Comparison of ENCODE assay signal across 18 cellular contexts in the genomic region with DNA sequence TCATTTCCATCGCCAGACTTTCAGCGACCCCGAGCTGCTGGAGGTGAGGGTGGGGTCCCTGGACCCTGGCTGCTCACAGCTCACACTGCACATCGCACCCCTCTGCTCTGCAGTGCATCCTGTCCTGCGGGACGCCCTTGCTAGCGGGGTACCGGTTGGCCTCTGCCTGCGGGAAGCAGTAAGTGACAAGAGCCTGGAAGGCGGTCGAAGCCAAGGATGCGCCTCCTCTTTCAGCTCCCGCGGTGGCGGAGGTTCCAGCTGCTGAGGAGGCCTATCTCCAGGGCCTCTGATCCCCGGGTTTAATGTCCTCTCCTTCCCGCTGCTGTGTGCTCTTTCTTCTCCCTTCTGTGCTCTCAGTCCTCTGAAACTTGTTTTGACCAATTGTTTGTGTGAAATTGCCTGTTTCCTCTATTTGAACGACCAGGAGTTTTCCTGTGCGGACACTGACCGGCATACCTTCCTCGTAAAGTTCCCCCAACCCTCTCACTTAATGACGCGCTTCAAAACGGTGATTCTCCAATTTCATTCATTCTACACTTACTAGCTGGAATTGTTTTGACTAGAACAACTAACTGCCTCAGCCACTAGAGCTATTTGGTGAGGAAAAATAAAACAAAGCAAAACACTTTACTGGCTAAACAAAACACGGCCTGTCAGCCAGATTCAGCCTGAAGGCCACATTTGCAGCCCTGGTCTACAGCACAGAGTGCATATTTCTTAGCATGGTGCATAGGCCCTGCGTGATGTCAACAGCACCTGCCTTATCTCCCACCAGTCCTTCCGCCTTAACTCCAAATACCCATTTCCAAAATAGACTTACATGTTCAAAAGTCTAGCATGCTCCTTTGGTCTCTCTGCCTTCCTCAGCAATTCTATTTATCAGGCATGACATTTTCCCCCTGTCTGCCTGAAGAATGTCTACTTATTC. TPM values are rescaled to one million over a fixed set of nuclear protein-coding genes. Genes with fewer than 3 reads are reported as not detected.
DNase-seq lines count a peak whose midpoint lies in the region; ATAC-seq, FAIRE-seq and TF ChIP-seq lines count a peak whose summit lies in the region.
"Had no signal": no experiment of that assay in that cellular context is flagged by ENCODE, and none has a peak within 500 bp of the region (broad histone marks: within the 10 kb centered on the region; RNA-seq: fewer than 3 reads in every experiment).

No MANE protein-coding gene starts in this region.

- WGBS in K562 (ENCODE audit: insufficient coverage, low coverage, missing lambda C conversion rate) = 10% methylated on average over 25 of the region's 27 CpGs

- H3K4me2 ChIP-seq in K562 (ENCODE audit: insufficient read depth, low read length) = no peak overlapping the region
- no peak overlapping the region for H3K4me2 ChIP-seq in OCI-LY7 (ENCODE audit: low read length)

- H3K27ac ChIP-seq in K562 (ENCODE audit: extremely low read depth, low read depth, low read length) (no peak overlapping the region; the same call in 2 of the 3 replicates), kidney (ENCODE audit: low read depth in 2 of 2, low read length in 2 of 2) (no peak overlapping the region), OCI-LY7 (ENCODE audit: low read depth, low read length, poor library complexity, severe bottlenecking) (no peak overlapping the region)
- H3K27ac ChIP-seq: Peyer's patch had no signal

- H4K20me1 ChIP-seq in K562 (replicated peaks; ENCODE audit: control insufficient read depth, insufficient read depth, low read length) = no peaks in the 10 kb centered on the region
- no peaks in the 10 kb centered on the region for H4K20me1 ChIP-seq in OCI-LY7 (ENCODE audit: insufficient read depth, low read length)

- no peaks in the 10 kb centered on the region for H3K9me3 Mint-ChIP-seq in osteocyte (ENCODE audit: unreplicated experiment)

- H3K4me3 Mint-ChIP-seq in osteocyte (ENCODE audit: unreplicated experiment) = no peak overlapping the region

- POLR2A ChIA-PET in K562 (lab: Yijun Ruan, JAX) (no interaction called here), OCI-LY7 (lab: Charles Lee) (no interaction called here)

- FAIRE-seq in K562 (lab: Jason Lieb, UNC) (no peak), kidney (lab: Jason Lieb, UNC) (no peak)
- FAIRE-seq: D721Med had no signal

- H3K27me3 ChIP-seq in K562 (ENCODE audit: control insufficient read depth in 2 of 2, insufficient read depth in 2 of 2, low read length in 2 of 2) = peaks cover 6 to 10% of the 10 kb centered on the region in 2 experiments; a peak in 4 of 5 replicates
- H3K27me3 ChIP-seq: BE2C, Peyer's patch had no signal

- H3K36me3 Mint-ChIP-seq in osteocyte (ENCODE audit: unreplicated experiment) = no peaks in the 10 kb centered on the region
- H3K36me3 Mint-ChIP-seq: CD4-positive, alpha-beta memory T cell had no signal

- intact Hi-C loops in K562 (cut with micrococcal nuclease) = no loop called here
- intact Hi-C loops in kidney (cut with DNase I) = no loop called here
- intact Hi-C loops in OCI-LY7 (cut with micrococcal nuclease; ENCODE audit: unreplicated experiment) = no loop called here

- no peak for TF ChIP-seq EP300 in K562 (IDR thresholded peaks at IDR 0.05; ENCODE audit: low read length)

- no peaks in the 10 kb centered on the region for H3K4me1 ChIP-seq in K562 (replicated peaks in 1 of 2; ENCODE audit: control insufficient read depth in 2 of 2, insufficient read depth in 2 of 2, low read length in 2 of 2)
- H3K4me1 ChIP-seq in kidney (ENCODE audit: control insufficient read depth in 1 of 2, insufficient read depth in 1 of 2, low read depth in 1 of 2, low read length in 2 of 2) = no peaks in the 10 kb centered on the region
- H3K4me1 ChIP-seq in OCI-LY7 (ENCODE audit: insufficient read depth, low read length, poor library complexity, severe bottlenecking) = no peaks in the 10 kb centered on the region
- H3K4me1 ChIP-seq: BE2C, HAP-1, Peyer's patch had no signal

- H3K9me3 ChIP-seq in K562 (replicated peaks; ENCODE audit: control insufficient read depth, insufficient read depth, low read depth, low read length) = no peaks in the 10 kb centered on the region
- no peaks in the 10 kb centered on the region for H3K9me3 ChIP-seq in kidney (ENCODE audit: control insufficient read depth in 1 of 2, low read length in 2 of 2)
- no peaks in the 10 kb centered on the region for H3K9me3 ChIP-seq in OCI-LY7 (ENCODE audit: low read length)
- H3K9me3 ChIP-seq: BE2C, HAP-1, Peyer's patch had no signal

- H3K36me3 ChIP-seq in K562 (ENCODE audit: control insufficient read depth, insufficient read depth, low read length) = no peaks in the 10 kb centered on the region
- no peaks in the 10 kb centered on the region for H3K36me3 ChIP-seq in kidney (ENCODE audit: control insufficient read depth in 1 of 2, insufficient read depth in 2 of 2, low read length in 2 of 2)
- H3K36me3 ChIP-seq in OCI-LY7 (ENCODE audit: insufficient read depth, low read length) = no peaks in the 10 kb centered on the region
- H3K36me3 ChIP-seq: BE2C, HAP-1, Peyer's patch had no signal

- ATAC-seq in K562 (peak; percentile 53), GM18505 (IDR thresholded peaks at IDR 0.05; ENCODE audit: unreplicated experiment) (no peak)

- H3K4me1 Mint-ChIP-seq in osteocyte (ENCODE audit: unreplicated experiment) = no peaks in the 10 kb centered on the region

- TF ChIP-seq CTCF in K562 (IDR thresholded peaks at IDR 0.05 in 2 of 3, conservative IDR thresholded peaks at IDR 0.05 in 1 of 3; ENCODE audit: insufficient read depth in 2 of 3, low read depth in 1 of 3, low read length in 3 of 3) (no peak), kidney (IDR thresholded peaks at IDR 0.05; ENCODE audit: borderline replicate concordance, extremely low read depth, insufficient read depth) (no peak), OCI-LY7 (conservative IDR thresholded peaks at IDR 0.05; ENCODE audit: low read length) (no peak), osteocyte (IDR thresholded peaks at IDR 0.05) (no peak)

- no peaks in the 10 kb centered on the region for H3K9me2 ChIP-seq in OCI-LY7 (ENCODE audit: insufficient read depth, low read length)

- no peaks in the 10 kb centered on the region for H3K9me1 ChIP-seq in K562 (ENCODE audit: control insufficient read depth, insufficient read depth, low read length)

- BruUV-seq in K562 (replicated peaks; lab: Mats Ljungman, UMichigan) (no TSS peak), OCI-LY7 (replicated peaks; lab: Mats Ljungman, UMichigan) (no TSS peak)

- no peak for TF ChIP-seq RAD21 in K562 (CRISPR knock-in tag; conservative IDR thresholded peaks at IDR 0.05 in 1 of 2, IDR thresholded peaks at IDR 0.05 in 1 of 2)

- H3K4me3 ChIP-seq in K562 (no peak overlapping the region), kidney (ENCODE audit: low read length in 2 of 2) (no peak overlapping the region), OCI-LY7 (ENCODE audit: low read depth, low read length, poor library complexity, severe bottlenecking) (no peak overlapping the region)
- H3K4me3 ChIP-seq: HAP-1, Peyer's patch had no signal

- DNase-seq in GM03348 (ENCODE audit: low spot score) (peak; percentile 11), K562 (ENCODE audit: extremely low read depth in 1 of 4, low spot score in 3 of 4) (no peak), kidney (peak; percentile 63), pons (ENCODE audit: low spot score) (peak; percentile 6), SKM-1 treated with dmso at 0.1 percent for 144 hours (lab: John Stamatoyannopoulos, UW; ENCODE audit: unreplicated experiment) (no peak), OCI-LY7 (ENCODE audit: low spot score) (no peak), osteocyte (ENCODE audit: extremely low spot score, unreplicated experiment) (no peak)
- DNase-seq: BE2C; CD4-positive, alpha-beta memory T cell; DND-41; Karpas-422; NCI-H187 treated with DMSO at 0.1 percent for 48 hours; NCI-H510A; Peyer's patch; SHP77 treated with DMSO at 0.1 percent for 48 hours had no signal

- H3K27me3 Mint-ChIP-seq in osteocyte (ENCODE audit: unreplicated experiment) = peaks cover 71% of the 10 kb centered on the region

- peak overlapping the region; percentile 12; the same call in 1 of the 2 replicates for H2AFZ ChIP-seq in K562 (ENCODE audit: low read depth, low read length)
- H2AFZ ChIP-seq in OCI-LY7 (ENCODE audit: low read length) = no peak overlapping the region

- no peak overlapping the region for H3K27ac Mint-ChIP-seq in osteocyte (ENCODE audit: unreplicated experiment)
- H3K27ac Mint-ChIP-seq: CD4-positive, alpha-beta memory T cell had no signal

- in situ Hi-C loops in K562 (cut with MboI) = no loop called here

- CTCF ChIA-PET in K562 (lab: Yijun Ruan, JAX; ENCODE audit: low intra/inter-chr PET ratio) = no interaction called here
- CTCF ChIA-PET in OCI-LY7 (lab: Charles Lee; ENCODE audit: unreplicated experiment) = no interaction called here

- H3K79me2 ChIP-seq in K562 (ENCODE audit: control insufficient read depth, insufficient read depth, low read length) (no peaks in the 10 kb centered on the region), OCI-LY7 (ENCODE audit: insufficient read depth, low read depth, low read length) (no peaks in the 10 kb centered on the region)

- TF ChIP-seq POLR2A in K562 (conservative IDR thresholded peaks at IDR 0.05) = no peak
- TF ChIP-seq POLR2A in GM18505 (IDR thresholded peaks at IDR 0.05; ENCODE audit: borderline replicate concordance, extremely low read depth, insufficient read depth, insufficient read length) = no peak

- no peak overlapping the region for H3K9ac ChIP-seq in K562 (ENCODE audit: insufficient read depth in 1 of 2, low read depth in 2 of 2, low read length in 2 of 2)
- no peak overlapping the region for H3K9ac ChIP-seq in kidney (ENCODE audit: low read length in 2 of 2)

RNA-seq across cellular contexts. Expression of a gene that starts 28.0 kb away (rescaled TPM):
- total RNA-seq in K562 (2011; cell fraction: chromatin; rRNA removed; ENCODE audit: low replicate concordance) = not detected in 2 replicates
- not detected in 2 replicates for total RNA-seq in K562 (2011; cell fraction: nucleolus; rRNA removed)
- total RNA-seq in K562 (2011; cell fraction: nucleoplasm; rRNA removed) = not detected in 2 replicates
- total RNA-seq in K562 (2014; rRNA removed) (not detected in 2 replicates), K562 (2014; rRNA removed; fragmentation: Illumina TruSeq; extraction: Trizol) (not detected in 2 replicates), K562 (2015; rRNA removed; fragmentation: Illumina TruSeq; extraction: Trizol) (not detected in 2 replicates), K562 (2021) (not detected in 2 replicates), kidney (not detected), OCI-LY7 (2022) (not detected in 2 replicates), osteocyte (not detected in 2 replicates)
- polyA plus RNA-seq in K562 (2011; rRNA removed) (not detected in 2 replicates), K562 (2014; fragmentation: Illumina TruSeq; extraction: Trizol) (not detected in 2 replicates), K562 (2014; fragmentation: Nextera tagmentation; extraction: Ambion mirVana) (not detected), K562 (2014; rRNA removed) (not detected in 2 replicates), kidney (ENCODE audit: insufficient read depth, low read depth, low replicate concordance) (not detected)
- not detected in 2 replicates for polyA plus RNA-seq in K562 (2011; cell fraction: cytosol; rRNA removed)
- not detected in 2 replicates for polyA plus RNA-seq in K562 (2011; cell fraction: nucleus; rRNA removed)
- polyA plus RNA-seq in K562 (2012) = not detected in 2 replicates
- not detected in 2 replicates for polyA minus RNA-seq in K562 (2011; rRNA and poly(A)+ RNA removed)
- polyA minus RNA-seq in K562 (2011; cell fraction: cytosol; rRNA and poly(A)+ RNA removed) = not detected in 2 replicates
- not detected in 2 replicates for polyA minus RNA-seq in K562 (2011; cell fraction: nucleus; rRNA and poly(A)+ RNA removed)
- not detected in 2 replicates for total RNA-seq in OCI-LY7 (2014; rRNA removed; shearing (Covaris generic))
- total RNA-seq: CD4-positive, alpha-beta memory T cell; Peyer's patch had no signal
- polyA plus RNA-seq: CD4-positive, alpha-beta memory T cell had no signal

RNA-seq across cellular contexts. Expression of a gene that starts 42.6 kb away (rescaled TPM):
- total RNA-seq in K562 (2011; cell fraction: chromatin; rRNA removed; ENCODE audit: low replicate concordance) = 0.60 TPM in 1 of 2 replicates, not detected in the other
- total RNA-seq in K562 (2011; cell fraction: nucleolus; rRNA removed) = 0.17 and 0.26 TPM in 2 replicates
- 0.31 and 0.37 TPM in 2 replicates for total RNA-seq in K562 (2011; cell fraction: nucleoplasm; rRNA removed)
- total RNA-seq in K562 (2014; rRNA removed) = 1.9 TPM in 2 replicates
- 3.5 and 3.6 TPM in 2 replicates for total RNA-seq in K562 (2014; rRNA removed; fragmentation: Illumina TruSeq; extraction: Trizol)
- 2.6 and 3.2 TPM in 2 replicates for total RNA-seq in K562 (2015; rRNA removed; fragmentation: Illumina TruSeq; extraction: Trizol)
- 2.2 and 2.7 TPM in 2 replicates for total RNA-seq in K562 (2021)
- polyA plus RNA-seq in K562 (2011; rRNA removed) = 0.11 and 0.22 TPM in 2 replicates
- 0.01 and 0.03 TPM in 2 replicates for polyA plus RNA-seq in K562 (2011; cell fraction: cytosol; rRNA removed)
- not detected in 2 replicates for polyA plus RNA-seq in K562 (2011; cell fraction: nucleus; rRNA removed)
- polyA plus RNA-seq in K562 (2012) = 2.1 and 19.5 TPM in 2 replicates
- polyA plus RNA-seq in K562 (2014; fragmentation: Illumina TruSeq; extraction: Trizol) = 3.0 and 3.4 TPM in 2 replicates
- polyA plus RNA-seq in K562 (2014; fragmentation: Nextera tagmentation; extraction: Ambion mirVana) = 1 to 10 TPM; 2.7 to 2.8 TPM
- polyA plus RNA-seq in K562 (2014; rRNA removed) = 2.3 and 2.9 TPM in 2 replicates
- 0.14 TPM in 1 of 2 replicates, not detected in the other for polyA minus RNA-seq in K562 (2011; rRNA and poly(A)+ RNA removed)
- polyA minus RNA-seq in K562 (2011; cell fraction: cytosol; rRNA and poly(A)+ RNA removed) = not detected in 2 replicates
- not detected in 2 replicates for polyA minus RNA-seq in K562 (2011; cell fraction: nucleus; rRNA and poly(A)+ RNA removed)
- total RNA-seq in kidney = 0.44 TPM
- polyA plus RNA-seq in kidney (ENCODE audit: insufficient read depth, low read depth, low replicate concordance) = 0.54 TPM
- total RNA-seq in OCI-LY7 (2014; rRNA removed; shearing (Covaris generic)) = 1.1 and 1.3 TPM in 2 replicates
- 2.5 and 4.2 TPM in 2 replicates for total RNA-seq in OCI-LY7 (2022)
- total RNA-seq in osteocyte = not detected in 2 replicates
- total RNA-seq: CD4-positive, alpha-beta memory T cell had no signal
- polyA plus RNA-seq: CD4-positive, alpha-beta memory T cell had no signal

RNA-seq across cellular contexts. Expression of a gene that starts 53.9 kb away (rescaled TPM):
- total RNA-seq in K562 (2011; cell fraction: chromatin; rRNA removed; ENCODE audit: low replicate concordance) = 20.4 and 46.7 TPM in 2 replicates
- total RNA-seq in K562 (2011; cell fraction: nucleolus; rRNA removed) = 9.5 and 13.3 TPM in 2 replicates
- 26.5 and 30.5 TPM in 2 replicates for total RNA-seq in K562 (2011; cell fraction: nucleoplasm; rRNA removed)
- total RNA-seq in K562 (2014; rRNA removed) = 11.1 and 13.7 TPM in 2 replicates
- total RNA-seq in K562 (2014; rRNA removed; fragmentation: Illumina TruSeq; extraction: Trizol) = 23.3 and 27.6 TPM in 2 replicates
- total RNA-seq in K562 (2015; rRNA removed; fragmentation: Illumina TruSeq; extraction: Trizol) = 20.8 and 22.9 TPM in 2 replicates
- total RNA-seq in K562 (2021) = 21.9 and 24.0 TPM in 2 replicates
- 12.3 and 22.3 TPM in 2 replicates for polyA plus RNA-seq in K562 (2011; rRNA removed)
- 2.6 and 4.5 TPM in 2 replicates for polyA plus RNA-seq in K562 (2011; cell fraction: cytosol; rRNA removed)
- polyA plus RNA-seq in K562 (2011; cell fraction: nucleus; rRNA removed) = 9.0 and 9.3 TPM in 2 replicates
- 9.6 and 13.6 TPM in 2 replicates for polyA plus RNA-seq in K562 (2012)
- polyA plus RNA-seq in K562 (2014; fragmentation: Illumina TruSeq; extraction: Trizol) = 13.3 and 14.3 TPM in 2 replicates
- polyA plus RNA-seq in K562 (2014; fragmentation: Nextera tagmentation; extraction: Ambion mirVana) = 10 to 100 TPM; 11.0 to 13.1 TPM
- 12.1 and 12.3 TPM in 2 replicates for polyA plus RNA-seq in K562 (2014; rRNA removed)
- polyA minus RNA-seq in K562 (2011; rRNA and poly(A)+ RNA removed) = 27.1 and 28.2 TPM in 2 replicates
- polyA minus RNA-seq in K562 (2011; cell fraction: cytosol; rRNA and poly(A)+ RNA removed) = 7.3 and 12.7 TPM in 2 replicates
- 30.2 and 42.3 TPM in 2 replicates for polyA minus RNA-seq in K562 (2011; cell fraction: nucleus; rRNA and poly(A)+ RNA removed)
- total RNA-seq in kidney = 25.6 TPM
- 13.3 TPM for polyA plus RNA-seq in kidney (ENCODE audit: insufficient read depth, low read depth, low replicate concordance)
- 16.2 and 20.0 TPM in 2 replicates for total RNA-seq in OCI-LY7 (2014; rRNA removed; shearing (Covaris generic))
- 28.7 and 28.9 TPM in 2 replicates for total RNA-seq in OCI-LY7 (2022)
- 31.4 and 32.8 TPM in 2 replicates for total RNA-seq in osteocyte

Comparison
In these comparisons a context has a peak if more than half of its experiments do, and no peak if none do; other contexts are left out.
1. DNase-seq: peak in GM03348 (single experiment), kidney (single experiment) and pons (single experiment); none in K562 (0 of 4), SKM-1 treated with dmso at 0.1 percent for 144 hours (single experiment), OCI-LY7 (single experiment) and osteocyte (single experiment).